Comparison of ENCODE assay signal across 1 cellular context in the genomic region with DNA sequence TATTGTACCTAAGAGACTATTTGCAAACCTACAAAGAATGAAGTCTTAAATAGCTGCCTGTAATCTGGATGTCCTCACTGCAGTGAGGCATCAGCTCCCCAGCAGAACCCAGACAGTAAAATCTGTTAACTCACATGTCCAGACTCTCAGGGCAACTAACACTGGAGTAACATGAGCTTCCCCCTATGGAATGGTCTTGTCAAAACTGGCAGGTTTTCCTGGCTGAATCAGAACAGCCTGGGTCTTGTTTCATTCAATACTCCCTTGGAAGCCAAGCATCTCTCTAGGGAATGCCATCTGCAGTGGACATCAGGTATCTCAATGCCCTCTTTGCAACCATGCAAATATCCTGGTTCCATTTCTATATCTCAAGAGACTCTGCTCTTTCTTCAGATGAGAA.
TF ChIP-seq lines count a peak whose summit lies in the region.

No MANE protein-coding gene starts in this region.

TF ChIP-seq in GM23338, 12 proteins besides CTCF, POLR2A, EP300 and RAD21 (continued from another document):
- TF ChIP-seq, protein P1, sequence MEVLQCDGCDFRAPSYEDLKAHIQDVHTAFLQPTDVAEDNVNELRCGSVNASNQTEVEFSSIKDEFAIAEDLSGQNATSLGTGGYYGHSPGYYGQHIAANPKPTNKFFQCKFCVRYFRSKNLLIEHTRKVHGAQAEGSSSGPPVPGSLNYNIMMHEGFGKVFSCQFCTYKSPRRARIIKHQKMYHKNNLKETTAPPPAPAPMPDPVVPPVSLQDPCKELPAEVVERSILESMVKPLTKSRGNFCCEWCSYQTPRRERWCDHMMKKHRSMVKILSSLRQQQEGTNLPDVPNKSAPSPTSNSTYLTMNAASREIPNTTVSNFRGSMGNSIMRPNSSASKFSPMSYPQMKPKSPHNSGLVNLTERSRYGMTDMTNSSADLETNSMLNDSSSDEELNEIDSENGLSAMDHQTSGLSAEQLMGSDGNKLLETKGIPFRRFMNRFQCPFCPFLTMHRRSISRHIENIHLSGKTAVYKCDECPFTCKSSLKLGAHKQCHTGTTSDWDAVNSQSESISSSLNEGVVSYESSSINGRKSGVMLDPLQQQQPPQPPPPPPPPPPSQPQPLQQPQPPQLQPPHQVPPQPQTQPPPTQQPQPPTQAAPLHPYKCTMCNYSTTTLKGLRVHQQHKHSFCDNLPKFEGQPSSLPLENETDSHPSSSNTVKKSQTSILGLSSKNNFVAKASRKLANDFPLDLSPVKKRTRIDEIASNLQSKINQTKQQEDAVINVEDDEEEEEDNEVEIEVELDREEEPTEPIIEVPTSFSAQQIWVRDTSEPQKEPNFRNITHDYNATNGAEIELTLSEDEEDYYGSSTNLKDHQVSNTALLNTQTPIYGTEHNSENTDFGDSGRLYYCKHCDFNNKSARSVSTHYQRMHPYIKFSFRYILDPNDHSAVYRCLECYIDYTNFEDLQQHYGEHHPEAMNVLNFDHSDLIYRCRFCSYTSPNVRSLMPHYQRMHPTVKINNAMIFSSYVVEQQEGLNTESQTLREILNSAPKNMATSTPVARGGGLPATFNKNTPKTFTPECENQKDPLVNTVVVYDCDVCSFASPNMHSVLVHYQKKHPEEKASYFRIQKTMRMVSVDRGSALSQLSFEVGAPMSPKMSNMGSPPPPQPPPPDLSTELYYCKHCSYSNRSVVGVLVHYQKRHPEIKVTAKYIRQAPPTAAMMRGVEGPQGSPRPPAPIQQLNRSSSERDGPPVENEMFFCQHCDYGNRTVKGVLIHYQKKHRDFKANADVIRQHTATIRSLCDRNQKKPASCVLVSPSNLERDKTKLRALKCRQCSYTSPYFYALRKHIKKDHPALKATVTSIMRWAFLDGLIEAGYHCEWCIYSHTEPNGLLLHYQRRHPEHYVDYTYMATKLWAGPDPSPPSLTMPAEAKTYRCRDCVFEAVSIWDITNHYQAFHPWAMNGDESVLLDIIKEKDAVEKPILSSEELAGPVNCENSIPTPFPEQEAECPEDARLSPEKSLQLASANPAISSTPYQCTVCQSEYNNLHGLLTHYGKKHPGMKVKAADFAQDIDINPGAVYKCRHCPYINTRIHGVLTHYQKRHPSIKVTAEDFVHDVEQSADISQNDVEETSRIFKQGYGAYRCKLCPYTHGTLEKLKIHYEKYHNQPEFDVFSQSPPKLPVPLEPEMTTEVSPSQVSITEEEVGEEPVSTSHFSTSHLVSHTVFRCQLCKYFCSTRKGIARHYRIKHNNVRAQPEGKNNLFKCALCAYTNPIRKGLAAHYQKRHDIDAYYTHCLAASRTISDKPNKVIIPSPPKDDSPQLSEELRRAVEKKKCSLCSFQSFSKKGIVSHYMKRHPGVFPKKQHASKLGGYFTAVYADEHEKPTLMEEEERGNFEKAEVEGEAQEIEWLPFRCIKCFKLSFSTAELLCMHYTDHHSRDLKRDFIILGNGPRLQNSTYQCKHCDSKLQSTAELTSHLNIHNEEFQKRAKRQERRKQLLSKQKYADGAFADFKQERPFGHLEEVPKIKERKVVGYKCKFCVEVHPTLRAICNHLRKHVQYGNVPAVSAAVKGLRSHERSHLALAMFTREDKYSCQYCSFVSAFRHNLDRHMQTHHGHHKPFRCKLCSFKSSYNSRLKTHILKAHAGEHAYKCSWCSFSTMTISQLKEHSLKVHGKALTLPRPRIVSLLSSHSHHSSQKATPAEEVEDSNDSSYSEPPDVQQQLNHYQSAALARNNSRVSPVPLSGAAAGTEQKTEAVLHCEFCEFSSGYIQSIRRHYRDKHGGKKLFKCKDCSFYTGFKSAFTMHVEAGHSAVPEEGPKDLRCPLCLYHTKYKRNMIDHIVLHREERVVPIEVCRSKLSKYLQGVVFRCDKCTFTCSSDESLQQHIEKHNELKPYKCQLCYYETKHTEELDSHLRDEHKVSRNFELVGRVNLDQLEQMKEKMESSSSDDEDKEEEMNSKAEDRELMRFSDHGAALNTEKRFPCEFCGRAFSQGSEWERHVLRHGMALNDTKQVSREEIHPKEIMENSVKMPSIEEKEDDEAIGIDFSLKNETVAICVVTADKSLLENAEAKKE (CRISPR knock-in tag; IDR thresholded peaks at IDR 0.05), result no peak
- TF ChIP-seq POLR2AphosphoS5 (IDR thresholded peaks at IDR 0.05; ENCODE audit: low read depth) (no peak), REST (IDR thresholded peaks at IDR 0.05; ENCODE audit: unreplicated experiment) (no peak), STAT1 (IDR thresholded peaks at IDR 0.05; ENCODE audit: unreplicated experiment) (no peak), JUNB (IDR thresholded peaks at IDR 0.05; ENCODE audit: unreplicated experiment) (no peak), EZH2 (IDR thresholded peaks at IDR 0.05; ENCODE audit: low read depth, unreplicated experiment) (no peak), ZNF331 (CRISPR knock-in tag; IDR thresholded peaks at IDR 0.05; ENCODE audit: low read depth) (no peak)
